24 cellular contexts compared by ENCODE assay signal in the genomic region with DNA sequence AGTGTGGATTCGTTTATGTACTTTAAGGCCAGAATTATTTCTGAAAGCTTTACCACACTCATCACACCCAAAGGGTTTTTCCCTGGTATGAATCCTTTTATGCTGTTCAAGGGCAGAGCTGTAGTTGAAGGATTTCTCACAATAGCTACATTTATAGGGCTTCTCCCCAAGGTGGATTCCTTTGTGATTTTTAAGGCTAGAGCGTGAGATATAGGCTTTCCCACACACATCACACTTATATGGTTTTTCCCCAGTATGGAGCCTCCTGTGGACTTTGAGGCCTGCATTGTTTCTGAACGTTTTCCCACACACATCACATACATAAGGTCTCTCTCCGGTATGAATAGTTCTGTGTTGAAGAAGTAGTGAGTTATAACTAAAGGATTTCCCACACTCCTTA. TPM values are rescaled to one million over a fixed set of nuclear protein-coding genes. Genes with fewer than 3 reads are reported as not detected.
"Had no signal": no experiment of that assay in that cellular context is flagged by ENCODE, and none has a peak within 500 bp of the region (broad histone marks: within the 10 kb centered on the region; RNA-seq: fewer than 3 reads in every experiment).

No MANE protein-coding gene starts in this region.

- H3K4me1 ChIP-seq: colonic mucosa, gastrocnemius medialis, parathyroid adenoma, psoas muscle, right lobe of liver, tibial artery, uterus had no signal

- H3K27me3 ChIP-seq: colonic mucosa, gastrocnemius medialis, heart right ventricle, right lobe of liver, tibial artery, upper lobe of left lung, uterus had no signal

- H2AFZ ChIP-seq: parathyroid adenoma had no signal

- H3K27ac Mint-ChIP-seq: nephron; stimulated activated memory B cell treated with anti-CD40 and anti-IgM and Interleukin-4, amounts not matched to agents 10 μg/mL and 1 μg/mL and 100 μg/mL, for 72 hours; stimulated activated naive CD8-positive, alpha-beta T cell treated with anti-CD3 and anti-CD28 coated beads, Interleukin-15, Interleukin-2, amounts not matched to agents 100 ng/mL and 50 ng/mL, for 24 hours had no signal

- H3K27me3 Mint-ChIP-seq: naive B cell; stimulated activated memory B cell treated with anti-CD40 and anti-IgM and Interleukin-4, amounts not matched to agents 10 μg/mL and 1 μg/mL and 100 μg/mL, for 72 hours; stimulated activated naive CD8-positive, alpha-beta T cell treated with anti-CD3 and anti-CD28 coated beads, Interleukin-15, Interleukin-2, amounts not matched to agents 100 ng/mL and 50 ng/mL, for 24 hours had no signal

- DNase-seq: colonic mucosa; dermis blood vessel endothelial cell; gastrocnemius medialis; heart right ventricle; hypothalamus; islet precursor cell; left ventricle myocardium superior; mesenchymal stem cell; naive B cell; occipital lobe; psoas muscle; retina; right lobe of liver; stimulated activated CD4-positive, alpha-beta T cell treated with anti-CD3 and anti-CD28 coated beads, Interleukin-1b, Interleukin-23, amount 100 ng/mL, for 48 hours; stimulated activated CD4-positive, alpha-beta T cell treated with anti-CD3 and anti-CD28 coated beads, Interleukin-4, amount 100 ng/mL, for 24 hours; tibial artery; upper lobe of left lung; uterus had no signal

- H3K4me1 Mint-ChIP-seq: nephron had no signal

- H3K4me3 ChIP-seq: colonic mucosa, gastrocnemius medialis, heart right ventricle, lung, psoas muscle, right lobe of liver, tibial artery, upper lobe of left lung, uterus had no signal

- H3K4me3 Mint-ChIP-seq: naive B cell; nephron; stimulated activated memory B cell treated with anti-CD40 and anti-IgM and Interleukin-4, amounts not matched to agents 10 μg/mL and 1 μg/mL and 100 μg/mL, for 72 hours; stimulated activated naive CD8-positive, alpha-beta T cell treated with anti-CD3 and anti-CD28 coated beads, Interleukin-15, Interleukin-2, amounts not matched to agents 100 ng/mL and 50 ng/mL, for 24 hours had no signal

- H3K27ac ChIP-seq: colonic mucosa, gastrocnemius medialis, heart right ventricle, parathyroid adenoma, psoas muscle, right lobe of liver, tibial artery, upper lobe of left lung, uterus had no signal

- H3K36me3 ChIP-seq: uterus had no signal

- H3K9me3 ChIP-seq: colonic mucosa, gastrocnemius medialis, psoas muscle had no signal

- ATAC-seq: gastrocnemius medialis; heart right ventricle; left ventricle myocardium superior; psoas muscle; right lobe of liver; stimulated activated memory B cell treated with anti-CD40 and anti-IgM and Interleukin-4, amounts not matched to agents 10 μg/mL and 1 μg/mL and 100 μg/mL, for 72 hours had no signal

- H3K9ac ChIP-seq: parathyroid adenoma had no signal

RNA-seq across cellular contexts. Expression of gene BTNL8, which starts 49.1 kb away (rescaled TPM):
- total RNA-seq: fibroblast of lung, occipital lobe had no signal
- polyA plus RNA-seq: fibroblast of lung had no signal
